ENCODE assay signal across 24 cellular contexts in the genomic region with DNA sequence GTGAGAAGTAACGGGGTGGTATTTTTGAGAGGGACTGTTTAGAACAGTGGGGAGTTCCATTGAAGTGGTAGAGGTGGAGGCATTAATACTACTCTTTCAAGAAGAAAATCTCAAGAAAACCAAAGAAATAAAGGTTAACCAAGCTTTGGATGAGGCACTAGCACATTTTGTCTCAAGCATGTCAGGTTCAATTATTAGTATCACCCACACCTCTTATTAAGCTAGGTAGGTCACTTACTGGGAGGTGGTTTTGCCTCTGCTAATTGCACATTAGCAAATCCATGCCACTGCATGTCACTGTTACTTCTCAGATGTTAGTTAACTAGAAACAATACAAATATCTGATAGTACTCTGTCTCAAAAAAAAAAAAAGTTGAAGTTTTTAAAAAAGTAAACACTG. TPM values are rescaled to one million over a fixed set of nuclear protein-coding genes. Genes with fewer than 3 reads are reported as not detected.
A peak's percentile ranks its signal among the peaks of the same experiment; 100 is the strongest.
DNase-seq lines count a peak whose midpoint lies in the region; ATAC-seq and TF ChIP-seq lines count a peak whose summit lies in the region.
"Had no signal": no experiment of that assay in that cellular context is flagged by ENCODE, and none has a peak within 500 bp of the region (broad histone marks: within the 10 kb centered on the region; RNA-seq: fewer than 3 reads in every experiment).

No MANE protein-coding gene starts in this region.

- H3K27ac Mint-ChIP-seq in GM23338, result peak overlapping the region; percentile 57
- no peak overlapping the region for H3K27ac Mint-ChIP-seq in activated naive CD4-positive, alpha-beta T cell treated with anti-CD3 and anti-CD28 coated beads, Interleukin-2, amount 10 ng/mL, durations not matched to agents 7 days and 5 days
- H3K27ac Mint-ChIP-seq: CD4-positive, alpha-beta T cell had no signal

- CTCF ChIA-PET in GM10248 (lab: Yijun Ruan, JAX), result interaction anchor here (1.8 kb wide), 1 partner anchor 12 kb away, joined by 4 read pairs; no protein-coding TSS in a partner anchor
- CTCF ChIA-PET in activated naive CD4-positive, alpha-beta T cell treated with anti-CD3 and anti-CD28 coated beads, Interleukin-2, amount 10 ng/mL, durations not matched to agents 7 days and 5 days (lab: Charles Lee), result no interaction called here

- intact Hi-C loops in left lung (cut with DNase I) (no loop called here), adrenal gland (cut with DNase I) (no loop called here), posterior cingulate gyrus (cut with DNase I) (no loop called here)

- H3K4me1 ChIP-seq in GM23338 (ENCODE audit: insufficient read depth) (peaks cover 44% of the 10 kb centered on the region), left lung (peaks cover 14 to 44% of the 10 kb centered on the region in 2 donors), adrenal gland (replicated peaks in 1 of 2) (peaks cover 21 to 22% of the 10 kb centered on the region in 2 donors)

- no peaks in the 10 kb centered on the region for H3K27me3 ChIP-seq in GM23338 (ENCODE audit: insufficient read depth)
- no peaks in the 10 kb centered on the region for H3K27me3 ChIP-seq in left lung
- no peaks in the 10 kb centered on the region for H3K27me3 ChIP-seq in adrenal gland
- H3K27me3 ChIP-seq: BLaER1 treated with 17β-estradiol and CSF1 and Interleukin-3, amounts not matched to agents 10 nM and 100 nM; MG63 had no signal

- H3K4me2 ChIP-seq in GM23338, result no peak overlapping the region; the same call in 1 of the 2 replicates
- H3K4me2 ChIP-seq: A549 had no signal

- H3F3A ChIP-seq in GM23338 (replicated peaks; ENCODE audit: low read depth), result no peaks in the 10 kb centered on the region

- no peak for ATAC-seq in GM23338
- peak; percentile 51 for ATAC-seq in left lung
- ATAC-seq: A549, Panc1 had no signal

- no peak for TF ChIP-seq POLR2A in adrenal gland (IDR thresholded peaks at IDR 0.05)

- no peaks in the 10 kb centered on the region for H3K9me2 ChIP-seq in GM23338 (ENCODE audit: insufficient read depth)

- H3K4me3 Mint-ChIP-seq in GM23338, result 0 out of 3 replicates have a peak overlapping the region, but pooled peaks have one; percentile 7
- H3K4me3 Mint-ChIP-seq in activated naive CD4-positive, alpha-beta T cell treated with anti-CD3 and anti-CD28 coated beads, Interleukin-2, amount 10 ng/mL, durations not matched to agents 7 days and 5 days, result no peak overlapping the region
- H3K4me3 Mint-ChIP-seq: CD4-positive, alpha-beta T cell had no signal

- H3K9me3 Mint-ChIP-seq in GM23338, result no peaks in the 10 kb centered on the region
- H3K9me3 Mint-ChIP-seq in activated naive CD4-positive, alpha-beta T cell treated with anti-CD3 and anti-CD28 coated beads, Interleukin-2, amount 10 ng/mL, durations not matched to agents 7 days and 5 days, result no peaks in the 10 kb centered on the region
- H3K9me3 Mint-ChIP-seq: CD4-positive, alpha-beta T cell had no signal

- peaks cover 99% of the 10 kb centered on the region for H3K79me2 ChIP-seq in GM23338 (replicated peaks; ENCODE audit: insufficient read depth)

- H3K9me3 ChIP-seq in SK-N-MC (ENCODE audit: low read depth, low read length), result no peaks in the 10 kb centered on the region
- no peaks in the 10 kb centered on the region for H3K9me3 ChIP-seq in left lung
- H3K9me3 ChIP-seq in adrenal gland (replicated peaks in 1 of 3), result no peaks in the 10 kb centered on the region
- H3K9me3 ChIP-seq: A549, MG63 had no signal

- 87 to 100% (median 94%) methylated on average over 1 of the region's 1 CpG for WGBS in adrenal gland, 4 donors

- H3K27me3 Mint-ChIP-seq in GM23338 (ENCODE audit: insufficient read depth, low read depth, poor library complexity), result peaks cover 3% of the 10 kb centered on the region
- H3K27me3 Mint-ChIP-seq in activated naive CD4-positive, alpha-beta T cell treated with anti-CD3 and anti-CD28 coated beads, Interleukin-2, amount 10 ng/mL, durations not matched to agents 7 days and 5 days, result no peaks in the 10 kb centered on the region
- H3K27me3 Mint-ChIP-seq: CD4-positive, alpha-beta T cell had no signal

- no peak for DNase-seq in GM10248 (ENCODE audit: extremely low spot score)
- no peak for DNase-seq in GM23338 (ENCODE audit: low spot score)
- DNase-seq in SK-N-MC (ENCODE audit: low read depth, low spot score), result no peak
- no peak for DNase-seq in left lung
- no peak for DNase-seq in adrenal gland
- DNase-seq in A172 (ENCODE audit: low spot score), result no peak
- DNase-seq in posterior cingulate gyrus, result no peak
- no peak for DNase-seq in activated naive CD4-positive, alpha-beta T cell treated with anti-CD3 and anti-CD28 coated beads, Interleukin-2, amount 10 ng/mL, durations not matched to agents 7 days and 5 days
- DNase-seq: AML-193; CD4-positive, alpha-beta T cell; H7; KBM-7; MG63; NCI-H1417; NCI-H1694; NCI-H2029 treated with DMSO at 0.1 percent for 48 hours; NCI-H446 treated with DMSO at 0.1 percent for 48 hours; NCI-H526; NCI-H82; SHP77 treated with DMSO at 0.1 percent for 48 hours had no signal

- peaks cover 8% of the 10 kb centered on the region; the same call in 1 of the 2 replicates for H4K20me1 ChIP-seq in GM23338 (replicated peaks; ENCODE audit: insufficient read depth)

- peak; percentile 4 for TF ChIP-seq CTCF in GM10248 (IDR thresholded peaks at IDR 0.05; ENCODE audit: control extremely low read depth, extremely low read depth, low read depth, missing control alignments)
- no peak for TF ChIP-seq CTCF in GM23338 (conservative IDR thresholded peaks at IDR 0.05; ENCODE audit: low read depth in 2 of 2)
- no peak for TF ChIP-seq CTCF in left lung (IDR thresholded peaks at IDR 0.05)
- no peak for TF ChIP-seq CTCF in adrenal gland (IDR thresholded peaks at IDR 0.05)

- H3K27ac ChIP-seq in GM23338 (ENCODE audit: low read depth) (peak overlapping the region; percentile 76), SK-N-MC (0 out of 2 replicates have a peak overlapping the region, but pooled peaks have one; percentile 4), left lung (no peak overlapping the region), adrenal gland (no peak overlapping the region)
- H3K27ac ChIP-seq: A549; BLaER1 treated with 17β-estradiol and CSF1 and Interleukin-3, amounts not matched to agents 10 nM and 100 nM; RWPE1 had no signal

- POLR2A ChIA-PET in GM10248 (lab: Yijun Ruan, JAX), result interaction anchor here (0.6 kb wide), 2 partner anchors 11 to 56 kb away, joined by 3 to 9 read pairs; no protein-coding TSS in a partner anchor

- H3K4me3 ChIP-seq in GM23338, result no peak overlapping the region
- no peak overlapping the region for H3K4me3 ChIP-seq in SK-N-MC
- H3K4me3 ChIP-seq in left lung, result no peak overlapping the region
- H3K4me3 ChIP-seq in adrenal gland, result no peak overlapping the region
- H3K4me3 ChIP-seq: A549; BLaER1 treated with 17β-estradiol and CSF1 and Interleukin-3, amounts not matched to agents 10 nM and 100 nM; MG63 had no signal

- no peaks in the 10 kb centered on the region for H3K36me3 Mint-ChIP-seq in GM23338 (ENCODE audit: low read depth)
- H3K36me3 Mint-ChIP-seq in activated naive CD4-positive, alpha-beta T cell treated with anti-CD3 and anti-CD28 coated beads, Interleukin-2, amount 10 ng/mL, durations not matched to agents 7 days and 5 days, result peaks cover 14% of the 10 kb centered on the region

- peaks cover 49% of the 10 kb centered on the region for H3K4me1 Mint-ChIP-seq in GM23338
- H3K4me1 Mint-ChIP-seq in activated naive CD4-positive, alpha-beta T cell treated with anti-CD3 and anti-CD28 coated beads, Interleukin-2, amount 10 ng/mL, durations not matched to agents 7 days and 5 days, result peaks cover 23% of the 10 kb centered on the region

- no peak overlapping the region for H2AFZ ChIP-seq in GM23338

- no peaks in the 10 kb centered on the region for H3K36me3 ChIP-seq in GM23338 (ENCODE audit: insufficient read depth)
- peaks cover 30% of the 10 kb centered on the region for H3K36me3 ChIP-seq in SK-N-MC (ENCODE audit: insufficient read depth, low read length)
- H3K36me3 ChIP-seq in left lung, result no peaks in the 10 kb centered on the region
- no peaks in the 10 kb centered on the region for H3K36me3 ChIP-seq in adrenal gland (replicated peaks in 1 of 2)

- no peak overlapping the region for H3K9ac ChIP-seq in SK-N-MC (ENCODE audit: insufficient read length)
- H3K9ac ChIP-seq: BLaER1 treated with 17β-estradiol and CSF1 and Interleukin-3, amounts not matched to agents 10 nM and 100 nM had no signal

TF ChIP-seq in GM23338, 12 proteins besides CTCF, POLR2A, EP300 and RAD21:
- no peak for TF ChIP-seq EZH2 (IDR thresholded peaks at IDR 0.05; ENCODE audit: low read depth, unreplicated experiment)

RNA-seq across cellular contexts. Expression of gene RABGAP1, which starts 10.2 kb away (rescaled TPM):
- total RNA-seq in GM23338 (2014; rRNA removed; shearing (Covaris generic)), result 33.9 and 34.0 TPM in 2 replicates
- polyA plus RNA-seq in GM23338 (2016; fragmentation: Nextera tagmentation; extraction: Ambion mirVana), result 8.1 and 8.5 TPM in 2 replicates
- 10 to 100 TPM; 52.6 to 55.4 TPM for total RNA-seq in left lung
- 10 to 100 TPM; 17.1 to 62.3 (median 36.0) TPM for total RNA-seq in adrenal gland
- polyA plus RNA-seq in adrenal gland, result 10 to 100 TPM in 2 of 3 donors, 1 to 10 TPM in 1; 8.5 to 29.5 (median 11.9) TPM
- 24.2 and 33.3 TPM in 2 replicates for total RNA-seq in A172 (2014; rRNA removed; shearing (Covaris generic))

RNA-seq across cellular contexts. Expression of gene ZBTB26, which starts 19.7 kb away (rescaled TPM):
- total RNA-seq in GM23338 (2014; rRNA removed; shearing (Covaris generic)), result 9.0 and 9.7 TPM in 2 replicates
- 2.7 and 3.0 TPM in 2 replicates for polyA plus RNA-seq in GM23338 (2016; fragmentation: Nextera tagmentation; extraction: Ambion mirVana)
- 1 to 10 TPM; 5.2 to 5.4 TPM for total RNA-seq in left lung
- 1 to 10 TPM; 2.1 to 7.4 (median 4.4) TPM for total RNA-seq in adrenal gland
- polyA plus RNA-seq in adrenal gland, result 1 to 10 TPM; 1.6 to 5.2 (median 1.7) TPM
- total RNA-seq in A172 (2014; rRNA removed; shearing (Covaris generic)), result 6.1 and 10.2 TPM in 2 replicates

RNA-seq across cellular contexts. Expression of gene ZBTB6, which starts 37.9 kb away (rescaled TPM):
- 12.7 and 16.9 TPM in 2 replicates for total RNA-seq in GM23338 (2014; rRNA removed; shearing (Covaris generic))
- polyA plus RNA-seq in GM23338 (2016; fragmentation: Nextera tagmentation; extraction: Ambion mirVana) (3.2 and 4.0 TPM in 2 replicates), adrenal gland (10 to 100 TPM in 1 of 3 donors, 1 to 10 TPM in 2; 1.8 to 10.9 (median 2.0) TPM)
- total RNA-seq in left lung (1 to 10 TPM; 6.9 to 8.6 TPM), adrenal gland (10 to 100 TPM in 3 of 8 donors, 1 to 10 TPM in 5; 5.2 to 11.6 (median 7.8) TPM)
- 12.8 and 14.7 TPM in 2 replicates for total RNA-seq in A172 (2014; rRNA removed; shearing (Covaris generic))

RNA-seq across cellular contexts. Expression of gene RC3H2, which starts 45.9 kb away (rescaled TPM):
- total RNA-seq in GM23338 (2014; rRNA removed; shearing (Covaris generic)), result 37.5 and 42.1 TPM in 2 replicates
- polyA plus RNA-seq in GM23338 (2016; fragmentation: Nextera tagmentation; extraction: Ambion mirVana) (20.6 and 24.9 TPM in 2 replicates), adrenal gland (10 to 100 TPM in 1 of 3 donors, 1 to 10 TPM in 2; 8.0 to 16.3 (median 9.3) TPM)
- total RNA-seq in left lung (10 to 100 TPM; 46.1 to 48.3 TPM), adrenal gland (10 to 100 TPM; 22.6 to 37.4 (median 32.6) TPM)
- 59.9 and 62.0 TPM in 2 replicates for total RNA-seq in A172 (2014; rRNA removed; shearing (Covaris generic))

Comparison
In these comparisons a context has a peak if more than half of its experiments do, and no peak if none do; other contexts are left out.
1. H3K27ac ChIP-seq: peak in GM23338 (single experiment) and SK-N-MC (single experiment); none in left lung (0 of 2) and adrenal gland (0 of 5).